In the genomic region with DNA sequence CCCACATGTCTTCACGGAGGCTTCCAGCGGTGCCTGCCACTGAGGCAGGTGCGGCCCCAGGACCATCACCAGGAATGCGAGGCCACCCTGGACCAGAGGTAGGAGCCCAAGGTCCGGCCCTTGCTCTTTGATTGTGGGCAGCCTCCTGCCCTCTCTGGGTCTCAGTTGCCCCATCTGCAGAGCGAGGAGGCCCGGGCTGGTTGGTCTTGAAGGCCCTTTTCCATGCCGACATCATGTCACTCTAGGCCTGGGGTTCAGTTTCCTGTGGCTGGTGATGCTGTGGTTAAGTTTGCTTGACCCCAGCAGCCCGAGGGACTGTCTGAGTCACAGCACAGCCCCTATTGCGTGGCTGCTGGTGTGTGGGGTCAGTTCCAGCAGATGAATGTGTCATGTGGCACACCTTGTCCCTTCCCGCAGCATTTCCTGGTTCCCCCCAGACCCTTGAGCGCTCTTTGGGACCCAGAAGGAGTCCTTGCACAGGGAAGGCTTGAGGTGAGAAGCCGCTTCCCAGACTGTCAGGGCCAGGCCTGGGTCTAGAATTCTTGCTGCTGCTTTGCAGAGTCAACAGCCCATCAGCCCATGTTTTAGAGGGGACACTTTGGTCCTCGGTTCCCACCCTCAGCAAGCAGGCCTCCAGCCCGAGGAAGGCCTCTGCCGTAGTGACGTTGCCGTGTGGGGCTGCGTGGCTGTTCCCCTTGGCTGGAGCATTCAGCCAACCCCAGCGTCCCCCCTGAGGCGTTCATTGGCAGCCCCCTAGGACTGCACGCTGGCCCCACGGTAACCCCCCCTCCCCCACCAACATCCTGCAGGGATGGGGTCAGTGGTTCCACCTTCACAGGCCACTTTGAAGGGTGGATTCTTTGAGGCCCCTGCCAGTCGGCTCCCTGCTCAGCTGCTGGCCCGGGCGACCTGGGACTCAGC, we compare ENCODE assay signal across 1 cellular context.
TF ChIP-seq lines count a peak whose summit lies in the region.

No MANE protein-coding gene starts in this region.

TF ChIP-seq in GM12878, 131 proteins besides CTCF, POLR2A, EP300 and RAD21:
- TF ChIP-seq ZNF24 (IDR thresholded peaks at IDR 0.05): no peak
- no peak for TF ChIP-seq FOXM1 (IDR thresholded peaks at IDR 0.05; ENCODE audit: low read depth, low read length)
- TF ChIP-seq NR2C2 (IDR thresholded peaks at IDR 0.05; ENCODE audit: borderline replicate concordance, control insufficient read depth, insufficient read length, low read depth): no peak
- TF ChIP-seq BACH1 (IDR thresholded peaks at IDR 0.05; ENCODE audit: borderline replicate concordance): no peak
- no peak for TF ChIP-seq KAT2A (conservative IDR thresholded peaks at IDR 0.05; ENCODE audit: control insufficient read depth, low read depth, low read length)
- TF ChIP-seq, protein P1, sequence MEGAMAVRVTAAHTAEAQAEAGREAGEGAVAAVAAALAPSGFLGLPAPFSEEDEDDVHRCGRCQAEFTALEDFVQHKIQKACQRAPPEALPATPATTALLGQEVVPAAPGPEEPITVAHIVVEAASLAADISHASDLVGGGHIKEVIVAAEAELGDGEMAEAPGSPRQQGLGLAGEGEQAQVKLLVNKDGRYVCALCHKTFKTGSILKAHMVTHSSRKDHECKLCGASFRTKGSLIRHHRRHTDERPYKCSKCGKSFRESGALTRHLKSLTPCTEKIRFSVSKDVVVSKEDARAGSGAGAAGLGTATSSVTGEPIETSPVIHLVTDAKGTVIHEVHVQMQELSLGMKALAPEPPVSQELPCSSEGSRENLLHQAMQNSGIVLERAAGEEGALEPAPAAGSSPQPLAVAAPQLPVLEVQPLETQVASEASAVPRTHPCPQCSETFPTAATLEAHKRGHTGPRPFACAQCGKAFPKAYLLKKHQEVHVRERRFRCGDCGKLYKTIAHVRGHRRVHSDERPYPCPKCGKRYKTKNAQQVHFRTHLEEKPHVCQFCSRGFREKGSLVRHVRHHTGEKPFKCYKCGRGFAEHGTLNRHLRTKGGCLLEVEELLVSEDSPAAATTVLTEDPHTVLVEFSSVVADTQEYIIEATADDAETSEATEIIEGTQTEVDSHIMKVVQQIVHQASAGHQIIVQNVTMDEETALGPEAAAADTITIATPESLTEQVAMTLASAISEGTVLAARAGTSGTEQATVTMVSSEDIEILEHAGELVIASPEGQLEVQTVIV (IDR thresholded peaks at IDR 0.05; ENCODE audit: borderline replicate concordance, partially characterized antibody): no peak
- TF ChIP-seq, protein P2, sequence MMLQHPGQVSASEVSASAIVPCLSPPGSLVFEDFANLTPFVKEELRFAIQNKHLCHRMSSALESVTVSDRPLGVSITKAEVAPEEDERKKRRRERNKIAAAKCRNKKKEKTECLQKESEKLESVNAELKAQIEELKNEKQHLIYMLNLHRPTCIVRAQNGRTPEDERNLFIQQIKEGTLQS (IDR thresholded peaks at IDR 0.05; ENCODE audit: borderline replicate concordance, extremely low read depth, low read depth, low read length): no peak
- TF ChIP-seq, protein P3, sequence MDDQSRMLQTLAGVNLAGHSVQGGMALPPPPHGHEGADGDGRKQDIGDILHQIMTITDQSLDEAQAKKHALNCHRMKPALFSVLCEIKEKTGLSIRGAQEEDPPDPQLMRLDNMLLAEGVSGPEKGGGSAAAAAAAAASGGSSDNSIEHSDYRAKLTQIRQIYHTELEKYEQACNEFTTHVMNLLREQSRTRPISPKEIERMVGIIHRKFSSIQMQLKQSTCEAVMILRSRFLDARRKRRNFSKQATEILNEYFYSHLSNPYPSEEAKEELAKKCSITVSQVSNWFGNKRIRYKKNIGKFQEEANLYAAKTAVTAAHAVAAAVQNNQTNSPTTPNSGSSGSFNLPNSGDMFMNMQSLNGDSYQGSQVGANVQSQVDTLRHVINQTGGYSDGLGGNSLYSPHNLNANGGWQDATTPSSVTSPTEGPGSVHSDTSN (IDR thresholded peaks at IDR 0.05; ENCODE audit: insufficient replicate concordance, low read depth, low read length): no peak
- TF ChIP-seq ETV6 (conservative IDR thresholded peaks at IDR 0.05 in 1 of 2, IDR thresholded peaks at IDR 0.05 in 1 of 2; ENCODE audit: borderline replicate concordance in 1 of 2, low read depth in 1 of 2): no peak
- TF ChIP-seq REST (IDR thresholded peaks at IDR 0.05; ENCODE audit: low read depth, low read length): no peak
- no peak for TF ChIP-seq SUPT20H (IDR thresholded peaks at IDR 0.05; ENCODE audit: borderline replicate concordance, control insufficient read depth, low read depth, low read length)
- no peak for TF ChIP-seq NKRF (conservative IDR thresholded peaks at IDR 0.05)
- TF ChIP-seq, protein P4, sequence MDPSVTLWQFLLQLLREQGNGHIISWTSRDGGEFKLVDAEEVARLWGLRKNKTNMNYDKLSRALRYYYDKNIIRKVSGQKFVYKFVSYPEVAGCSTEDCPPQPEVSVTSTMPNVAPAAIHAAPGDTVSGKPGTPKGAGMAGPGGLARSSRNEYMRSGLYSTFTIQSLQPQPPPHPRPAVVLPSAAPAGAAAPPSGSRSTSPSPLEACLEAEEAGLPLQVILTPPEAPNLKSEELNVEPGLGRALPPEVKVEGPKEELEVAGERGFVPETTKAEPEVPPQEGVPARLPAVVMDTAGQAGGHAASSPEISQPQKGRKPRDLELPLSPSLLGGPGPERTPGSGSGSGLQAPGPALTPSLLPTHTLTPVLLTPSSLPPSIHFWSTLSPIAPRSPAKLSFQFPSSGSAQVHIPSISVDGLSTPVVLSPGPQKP (IDR thresholded peaks at IDR 0.05; ENCODE audit: low read depth, low read length): no peak
- TF ChIP-seq CHD1 (IDR thresholded peaks at IDR 0.05; ENCODE audit: low read depth, low read length): no peak
- no peak for TF ChIP-seq TCF3 (IDR thresholded peaks at IDR 0.05; ENCODE audit: borderline replicate concordance, insufficient read depth, low read depth, low read length)
- TF ChIP-seq ATF7 (IDR thresholded peaks at IDR 0.05; ENCODE audit: low read depth): no peak
- no peak for TF ChIP-seq CBX3 (IDR thresholded peaks at IDR 0.05; ENCODE audit: borderline replicate concordance, low read depth)
